In the genomic region with DNA sequence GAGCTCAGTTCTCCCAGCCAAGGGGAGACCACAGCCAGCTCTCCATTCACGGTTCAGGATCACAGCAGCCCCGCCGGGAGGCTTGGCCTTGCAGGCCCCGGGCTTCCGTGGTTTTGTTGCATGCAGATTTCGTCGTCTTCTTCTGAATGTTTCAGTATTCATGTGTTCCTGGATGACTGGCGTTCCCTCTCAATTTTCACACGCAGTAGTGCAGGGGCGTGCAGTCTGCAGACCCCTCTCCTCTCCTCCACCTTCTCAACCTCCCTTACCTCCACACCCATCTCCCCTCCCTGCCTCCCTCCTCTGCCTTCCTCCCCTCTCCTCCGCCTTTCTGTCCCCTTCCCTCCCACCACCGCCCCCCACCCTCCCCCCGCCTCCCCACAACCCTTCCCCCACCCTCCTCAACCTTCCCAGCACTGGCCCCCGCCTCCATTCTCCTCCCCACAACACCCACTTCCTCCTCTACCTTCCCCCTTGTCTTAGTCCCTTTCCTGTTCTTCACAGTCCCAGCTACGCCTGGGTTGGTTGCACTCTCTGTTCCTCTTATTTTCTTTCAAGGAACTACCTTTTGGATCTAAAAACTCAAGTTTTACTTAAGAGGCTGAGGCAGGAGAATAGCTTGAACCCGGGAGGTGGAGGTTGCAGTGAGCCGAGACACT, we compare ENCODE assay signal across 9 cellular contexts. TPM values are rescaled to one million over a fixed set of nuclear protein-coding genes. Genes with fewer than 3 reads are reported as not detected.
DNase-seq lines count a peak whose midpoint lies in the region; TF ChIP-seq lines count a peak whose summit lies in the region.
"Had no signal": no experiment of that assay in that cellular context is flagged by ENCODE, and none has a peak within 500 bp of the region (broad histone marks: within the 10 kb centered on the region; RNA-seq: fewer than 3 reads in every experiment).

No MANE protein-coding gene starts in this region.

- TF ChIP-seq POLR2A in Peyer's patch (IDR thresholded peaks at IDR 0.05) (no peak), esophagus muscularis mucosa (IDR thresholded peaks at IDR 0.05; ENCODE audit: low read depth) (no peak)

- H3K4me3 ChIP-seq in Peyer's patch, result peak overlapping the region in 2 of 4 donors; percentile 21 to 24
- H3K4me3 ChIP-seq in dorsolateral prefrontal cortex, result no peak overlapping the region
- H3K4me3 ChIP-seq in esophagus muscularis mucosa, result no peak overlapping the region

- WGBS in esophagus muscularis mucosa, result 48% methylated on average over 17 of the region's 17 CpGs

- peak; percentile 38 for DNase-seq in activated CD4-positive, CD25-positive, alpha-beta regulatory T cell treated with anti-CD3 and anti-CD28 coated beads, Interleukin-2, amount 50 U/mL, for 72 hours
- no peak for DNase-seq in activated CD4-positive, CD25-positive, alpha-beta regulatory T cell (lab: John Stamatoyannopoulos, UW)
- DNase-seq in Peyer's patch (peak; percentile 49 to 84 (median 84)), dorsolateral prefrontal cortex (peak in 3 of 10 donors; percentile 18 to 38 (median 31)), HuH-7.5 (ENCODE audit: low spot score) (no peak), NCI-H69 (lab: John Stamatoyannopoulos, UW) (no peak), esophagus muscularis mucosa (ENCODE audit: extremely low spot score) (no peak)
- DNase-seq in stimulated activated CD4-positive, alpha-beta T cell treated with anti-CD3 and anti-CD28 coated beads, Interleukin-4, amount 100 ng/mL, for 24 hours, result peak; percentile 63
- DNase-seq: heart right ventricle had no signal

- intact Hi-C loops in dorsolateral prefrontal cortex (cut with DNase I), result loop anchor here in 1 of 2 donors (10.0 kb wide), 2 partner anchors 94 to 416 kb away; a partner anchor contains a TSS
- intact Hi-C loops in esophagus muscularis mucosa (cut with DNase I), result no loop called here

- H3K9me3 ChIP-seq in Peyer's patch, result no peaks in the 10 kb centered on the region
- H3K9me3 ChIP-seq in esophagus muscularis mucosa, result no peaks in the 10 kb centered on the region

- TF ChIP-seq EP300 in esophagus muscularis mucosa (IDR thresholded peaks at IDR 0.05), result no peak

- no peaks in the 10 kb centered on the region for H3K36me3 ChIP-seq in Peyer's patch
- no peaks in the 10 kb centered on the region for H3K36me3 ChIP-seq in esophagus muscularis mucosa
- H3K36me3 ChIP-seq: heart right ventricle had no signal

- H3K27ac ChIP-seq in Peyer's patch (peak overlapping the region; percentile 50 to 85 (median 67)), dorsolateral prefrontal cortex (peak overlapping the region in 35 of 59 donors; percentile 5 to 81 (median 53)), esophagus muscularis mucosa (replicated peaks in 1 of 4) (peak overlapping the region in 2 of 4 donors; percentile 22 to 35)

- TF ChIP-seq CTCF in Peyer's patch (IDR thresholded peaks at IDR 0.05) (no peak), dorsolateral prefrontal cortex (IDR thresholded peaks at IDR 0.05 in 54 of 56, conservative IDR thresholded peaks at IDR 0.05 in 2 of 56; ENCODE audit: low read depth in 1 of 56, partially characterized antibody in 56 of 56) (no peak), esophagus muscularis mucosa (IDR thresholded peaks at IDR 0.05) (no peak)

- peaks cover 6 to 34% (median 24%) of the 10 kb centered on the region in 4 donors for H3K4me1 ChIP-seq in Peyer's patch
- H3K4me1 ChIP-seq in esophagus muscularis mucosa, result peaks cover 2 to 19% (median 12%) of the 10 kb centered on the region in 4 donors

- H3K27me3 ChIP-seq in Peyer's patch, result peaks cover 0 to 4% of the 10 kb centered on the region in 2 donors
- H3K27me3 ChIP-seq in dorsolateral prefrontal cortex, result no peaks in the 10 kb centered on the region
- peaks cover 0 to 29% (median 0%) of the 10 kb centered on the region in 4 donors for H3K27me3 ChIP-seq in esophagus muscularis mucosa

RNA-seq across cellular contexts. Expression of a gene that starts 8.4 kb away (rescaled TPM):
- total RNA-seq in Peyer's patch, result 10 to 100 TPM; 10.7 to 70.8 (median 30.5) TPM
- 10 to 100 TPM; 13.2 to 83.6 (median 28.1) TPM for total RNA-seq in dorsolateral prefrontal cortex
- 10 to 100 TPM in 1 of 4 donors, 1 to 10 TPM in 3; 2.8 to 10.0 (median 6.6) TPM for total RNA-seq in esophagus muscularis mucosa

Comparison
In these comparisons a context has a peak if more than half of its experiments do, and no peak if none do; other contexts are left out.
1. DNase-seq: peak in activated CD4-positive, CD25-positive, alpha-beta regulatory T cell treated with anti-CD3 and anti-CD28 coated beads, Interleukin-2, amount 50 U/mL, for 72 hours (single experiment), Peyer's patch (3 of 3) and stimulated activated CD4-positive, alpha-beta T cell treated with anti-CD3 and anti-CD28 coated beads, Interleukin-4, amount 100 ng/mL, for 24 hours (single experiment); none in activated CD4-positive, CD25-positive, alpha-beta regulatory T cell (0 of 4), HuH-7.5 (single experiment), NCI-H69 (single experiment) and esophagus muscularis mucosa (single experiment).